1 cellular context compared by ENCODE assay signal in genomic region chr17:27367121-27367981, GRCh38.
TF ChIP-seq lines count a peak whose summit lies in the region.

No MANE protein-coding gene starts in this region.

TF ChIP-seq in H1, 55 proteins besides CTCF, POLR2A, EP300 and RAD21 (continued from another document):
- peak; percentile 38; the same call in 1 of the 2 replicates for TF ChIP-seq MAFK (IDR thresholded peaks at IDR 0.05; ENCODE audit: low read depth, low read length)
